In the genomic region with DNA sequence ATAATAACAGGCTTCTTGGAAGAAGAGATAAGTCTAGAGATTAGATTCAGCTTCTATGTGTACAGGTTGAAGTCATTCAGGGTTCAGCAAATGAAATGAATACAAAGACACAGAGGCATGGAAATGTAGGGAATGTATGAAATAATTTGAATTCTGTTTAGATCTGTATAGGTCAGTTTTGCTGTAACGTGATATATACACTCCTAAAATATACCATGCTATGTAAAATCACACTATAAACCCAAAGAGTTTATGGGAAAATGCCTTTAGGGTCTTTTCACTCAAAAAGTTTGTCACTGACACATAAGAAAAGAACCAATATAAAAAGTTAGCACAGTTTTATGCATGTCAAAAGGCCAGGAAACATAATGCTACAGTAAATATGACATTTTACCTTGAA, we compare ENCODE assay signal across 1 cellular context.
TF ChIP-seq lines count a peak whose summit lies in the region.

No MANE protein-coding gene starts in this region.

TF ChIP-seq in GM23338, 12 proteins besides CTCF, POLR2A, EP300 and RAD21 (continued from another document):
- TF ChIP-seq, protein P1, sequence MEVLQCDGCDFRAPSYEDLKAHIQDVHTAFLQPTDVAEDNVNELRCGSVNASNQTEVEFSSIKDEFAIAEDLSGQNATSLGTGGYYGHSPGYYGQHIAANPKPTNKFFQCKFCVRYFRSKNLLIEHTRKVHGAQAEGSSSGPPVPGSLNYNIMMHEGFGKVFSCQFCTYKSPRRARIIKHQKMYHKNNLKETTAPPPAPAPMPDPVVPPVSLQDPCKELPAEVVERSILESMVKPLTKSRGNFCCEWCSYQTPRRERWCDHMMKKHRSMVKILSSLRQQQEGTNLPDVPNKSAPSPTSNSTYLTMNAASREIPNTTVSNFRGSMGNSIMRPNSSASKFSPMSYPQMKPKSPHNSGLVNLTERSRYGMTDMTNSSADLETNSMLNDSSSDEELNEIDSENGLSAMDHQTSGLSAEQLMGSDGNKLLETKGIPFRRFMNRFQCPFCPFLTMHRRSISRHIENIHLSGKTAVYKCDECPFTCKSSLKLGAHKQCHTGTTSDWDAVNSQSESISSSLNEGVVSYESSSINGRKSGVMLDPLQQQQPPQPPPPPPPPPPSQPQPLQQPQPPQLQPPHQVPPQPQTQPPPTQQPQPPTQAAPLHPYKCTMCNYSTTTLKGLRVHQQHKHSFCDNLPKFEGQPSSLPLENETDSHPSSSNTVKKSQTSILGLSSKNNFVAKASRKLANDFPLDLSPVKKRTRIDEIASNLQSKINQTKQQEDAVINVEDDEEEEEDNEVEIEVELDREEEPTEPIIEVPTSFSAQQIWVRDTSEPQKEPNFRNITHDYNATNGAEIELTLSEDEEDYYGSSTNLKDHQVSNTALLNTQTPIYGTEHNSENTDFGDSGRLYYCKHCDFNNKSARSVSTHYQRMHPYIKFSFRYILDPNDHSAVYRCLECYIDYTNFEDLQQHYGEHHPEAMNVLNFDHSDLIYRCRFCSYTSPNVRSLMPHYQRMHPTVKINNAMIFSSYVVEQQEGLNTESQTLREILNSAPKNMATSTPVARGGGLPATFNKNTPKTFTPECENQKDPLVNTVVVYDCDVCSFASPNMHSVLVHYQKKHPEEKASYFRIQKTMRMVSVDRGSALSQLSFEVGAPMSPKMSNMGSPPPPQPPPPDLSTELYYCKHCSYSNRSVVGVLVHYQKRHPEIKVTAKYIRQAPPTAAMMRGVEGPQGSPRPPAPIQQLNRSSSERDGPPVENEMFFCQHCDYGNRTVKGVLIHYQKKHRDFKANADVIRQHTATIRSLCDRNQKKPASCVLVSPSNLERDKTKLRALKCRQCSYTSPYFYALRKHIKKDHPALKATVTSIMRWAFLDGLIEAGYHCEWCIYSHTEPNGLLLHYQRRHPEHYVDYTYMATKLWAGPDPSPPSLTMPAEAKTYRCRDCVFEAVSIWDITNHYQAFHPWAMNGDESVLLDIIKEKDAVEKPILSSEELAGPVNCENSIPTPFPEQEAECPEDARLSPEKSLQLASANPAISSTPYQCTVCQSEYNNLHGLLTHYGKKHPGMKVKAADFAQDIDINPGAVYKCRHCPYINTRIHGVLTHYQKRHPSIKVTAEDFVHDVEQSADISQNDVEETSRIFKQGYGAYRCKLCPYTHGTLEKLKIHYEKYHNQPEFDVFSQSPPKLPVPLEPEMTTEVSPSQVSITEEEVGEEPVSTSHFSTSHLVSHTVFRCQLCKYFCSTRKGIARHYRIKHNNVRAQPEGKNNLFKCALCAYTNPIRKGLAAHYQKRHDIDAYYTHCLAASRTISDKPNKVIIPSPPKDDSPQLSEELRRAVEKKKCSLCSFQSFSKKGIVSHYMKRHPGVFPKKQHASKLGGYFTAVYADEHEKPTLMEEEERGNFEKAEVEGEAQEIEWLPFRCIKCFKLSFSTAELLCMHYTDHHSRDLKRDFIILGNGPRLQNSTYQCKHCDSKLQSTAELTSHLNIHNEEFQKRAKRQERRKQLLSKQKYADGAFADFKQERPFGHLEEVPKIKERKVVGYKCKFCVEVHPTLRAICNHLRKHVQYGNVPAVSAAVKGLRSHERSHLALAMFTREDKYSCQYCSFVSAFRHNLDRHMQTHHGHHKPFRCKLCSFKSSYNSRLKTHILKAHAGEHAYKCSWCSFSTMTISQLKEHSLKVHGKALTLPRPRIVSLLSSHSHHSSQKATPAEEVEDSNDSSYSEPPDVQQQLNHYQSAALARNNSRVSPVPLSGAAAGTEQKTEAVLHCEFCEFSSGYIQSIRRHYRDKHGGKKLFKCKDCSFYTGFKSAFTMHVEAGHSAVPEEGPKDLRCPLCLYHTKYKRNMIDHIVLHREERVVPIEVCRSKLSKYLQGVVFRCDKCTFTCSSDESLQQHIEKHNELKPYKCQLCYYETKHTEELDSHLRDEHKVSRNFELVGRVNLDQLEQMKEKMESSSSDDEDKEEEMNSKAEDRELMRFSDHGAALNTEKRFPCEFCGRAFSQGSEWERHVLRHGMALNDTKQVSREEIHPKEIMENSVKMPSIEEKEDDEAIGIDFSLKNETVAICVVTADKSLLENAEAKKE (CRISPR knock-in tag; IDR thresholded peaks at IDR 0.05) = no peak
- TF ChIP-seq, protein P2, sequence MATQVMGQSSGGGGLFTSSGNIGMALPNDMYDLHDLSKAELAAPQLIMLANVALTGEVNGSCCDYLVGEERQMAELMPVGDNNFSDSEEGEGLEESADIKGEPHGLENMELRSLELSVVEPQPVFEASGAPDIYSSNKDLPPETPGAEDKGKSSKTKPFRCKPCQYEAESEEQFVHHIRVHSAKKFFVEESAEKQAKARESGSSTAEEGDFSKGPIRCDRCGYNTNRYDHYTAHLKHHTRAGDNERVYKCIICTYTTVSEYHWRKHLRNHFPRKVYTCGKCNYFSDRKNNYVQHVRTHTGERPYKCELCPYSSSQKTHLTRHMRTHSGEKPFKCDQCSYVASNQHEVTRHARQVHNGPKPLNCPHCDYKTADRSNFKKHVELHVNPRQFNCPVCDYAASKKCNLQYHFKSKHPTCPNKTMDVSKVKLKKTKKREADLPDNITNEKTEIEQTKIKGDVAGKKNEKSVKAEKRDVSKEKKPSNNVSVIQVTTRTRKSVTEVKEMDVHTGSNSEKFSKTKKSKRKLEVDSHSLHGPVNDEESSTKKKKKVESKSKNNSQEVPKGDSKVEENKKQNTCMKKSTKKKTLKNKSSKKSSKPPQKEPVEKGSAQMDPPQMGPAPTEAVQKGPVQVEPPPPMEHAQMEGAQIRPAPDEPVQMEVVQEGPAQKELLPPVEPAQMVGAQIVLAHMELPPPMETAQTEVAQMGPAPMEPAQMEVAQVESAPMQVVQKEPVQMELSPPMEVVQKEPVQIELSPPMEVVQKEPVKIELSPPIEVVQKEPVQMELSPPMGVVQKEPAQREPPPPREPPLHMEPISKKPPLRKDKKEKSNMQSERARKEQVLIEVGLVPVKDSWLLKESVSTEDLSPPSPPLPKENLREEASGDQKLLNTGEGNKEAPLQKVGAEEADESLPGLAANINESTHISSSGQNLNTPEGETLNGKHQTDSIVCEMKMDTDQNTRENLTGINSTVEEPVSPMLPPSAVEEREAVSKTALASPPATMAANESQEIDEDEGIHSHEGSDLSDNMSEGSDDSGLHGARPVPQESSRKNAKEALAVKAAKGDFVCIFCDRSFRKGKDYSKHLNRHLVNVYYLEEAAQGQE (IDR thresholded peaks at IDR 0.05; ENCODE audit: unreplicated experiment) = no peak
- no peak for TF ChIP-seq EZH2phosphoT487 (IDR thresholded peaks at IDR 0.05; ENCODE audit: unreplicated experiment)
